ENCODE assay signal across 1 cellular context in the genomic region with DNA sequence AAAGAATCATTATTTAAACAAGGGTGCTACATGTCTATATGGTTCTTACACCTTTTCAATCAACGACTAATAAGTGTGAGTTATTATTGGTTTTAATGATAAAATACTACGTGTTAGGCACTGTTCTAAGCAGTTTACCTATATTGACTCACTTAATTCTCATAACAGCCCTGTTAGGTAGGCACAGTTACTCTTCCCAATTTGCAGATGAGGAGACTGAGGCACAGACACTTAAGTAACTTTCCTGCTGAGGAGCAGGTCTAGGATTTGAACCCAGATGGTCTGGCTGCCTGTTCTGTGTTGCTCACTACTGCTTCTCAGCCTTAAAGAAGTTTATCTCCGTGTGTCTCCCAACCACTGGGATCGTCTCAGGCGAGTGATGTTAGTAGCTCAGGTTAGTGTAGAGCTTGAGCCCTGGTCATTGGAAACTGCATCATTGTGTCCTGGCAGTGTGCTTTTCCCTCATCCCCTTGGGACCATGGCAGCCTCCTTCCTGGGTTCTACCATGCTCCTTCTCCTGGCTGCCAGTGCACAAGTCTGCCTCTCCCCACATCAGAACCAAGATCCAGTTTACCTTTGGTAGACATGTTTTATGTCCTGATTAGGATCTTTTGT.
A peak's percentile ranks its signal among the peaks of the same experiment; 100 is the strongest.
TF ChIP-seq lines count a peak whose summit lies in the region.

No MANE protein-coding gene starts in this region.

TF ChIP-seq in K562, 482 proteins besides CTCF, POLR2A, EP300 and RAD21:
- TF ChIP-seq RBM25 (IDR thresholded peaks at IDR 0.05; ENCODE audit: low read depth, low read length, severe bottlenecking) (peak; percentile 73), MXI1 (IDR thresholded peaks at IDR 0.05; ENCODE audit: low read depth, low read length) (no peak), ARHGAP35 (IDR thresholded peaks at IDR 0.05; ENCODE audit: partially characterized antibody) (no peak), BCOR (IDR thresholded peaks at IDR 0.05) (peak; percentile 21; the same call in 1 of the 2 replicates)
